ENCODE assay signal across 8 cellular contexts in the genomic region with DNA sequence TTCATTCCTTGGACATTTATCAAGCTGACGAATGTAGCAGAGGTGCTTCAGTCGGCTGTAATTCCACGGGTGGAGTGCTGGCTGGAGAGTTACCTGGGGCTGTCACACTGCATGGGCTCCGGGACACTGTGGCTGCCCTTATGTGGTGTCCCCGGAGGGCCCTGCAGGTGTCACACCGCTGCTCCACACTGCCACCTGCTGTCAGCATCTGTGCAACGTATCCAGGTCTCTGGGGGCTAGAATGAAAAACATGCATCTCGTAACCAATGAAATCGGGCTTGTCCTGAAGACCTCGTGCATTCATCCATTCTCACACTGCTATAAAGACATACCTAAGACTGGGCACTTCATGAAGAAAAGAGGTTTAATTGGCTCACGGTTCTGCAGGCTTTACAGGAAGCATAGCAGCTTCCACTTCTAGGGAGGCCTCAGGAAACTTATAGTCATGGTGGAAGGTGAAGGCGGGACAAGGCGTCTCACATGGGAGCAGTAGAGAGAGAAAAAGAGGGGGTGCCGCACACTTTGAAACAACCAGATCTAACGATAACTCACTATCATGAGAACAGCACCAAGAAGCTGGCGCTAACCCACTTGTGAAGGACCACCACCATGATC. TPM values are rescaled to one million over a fixed set of nuclear protein-coding genes. Genes with fewer than 3 reads are reported as not detected.
DNase-seq lines count a peak whose midpoint lies in the region; ATAC-seq and TF ChIP-seq lines count a peak whose summit lies in the region.

No MANE protein-coding gene starts in this region.

- peak; percentile 97 for ATAC-seq in DND-41 (ENCODE audit: insufficient read depth, low read depth)
- ATAC-seq in gastrocnemius medialis = no peak
- ATAC-seq in HG03520 (IDR thresholded peaks at IDR 0.05; ENCODE audit: unreplicated experiment) = no peak
- no peak for ATAC-seq in GM21367 (IDR thresholded peaks at IDR 0.05; ENCODE audit: unreplicated experiment)

- peaks cover 3% of the 10 kb centered on the region for H3K27me3 Mint-ChIP-seq in IgD-negative memory B cell
- H3K27me3 Mint-ChIP-seq in activated naive CD8-positive, alpha-beta T cell treated with anti-CD3 and anti-CD28 coated beads for 36 hours = no peaks in the 10 kb centered on the region

- H3K4me3 ChIP-seq in DND-41 (ENCODE audit: low read depth in 1 of 2, low read length in 2 of 2) = no peak overlapping the region
- H3K4me3 ChIP-seq in SU-DHL-6 (ENCODE audit: insufficient read depth, low read length, poor library complexity, severe bottlenecking) = no peak overlapping the region
- no peak overlapping the region for H3K4me3 ChIP-seq in right atrium auricular region
- H3K4me3 ChIP-seq in gastrocnemius medialis = no peak overlapping the region

- H3K4me1 Mint-ChIP-seq in IgD-negative memory B cell = peaks cover 4 to 18% (median 9%) of the 10 kb centered on the region in 3 donors
- H3K4me1 Mint-ChIP-seq in activated naive CD8-positive, alpha-beta T cell treated with anti-CD3 and anti-CD28 coated beads for 36 hours = peaks cover 19% of the 10 kb centered on the region

- H3K4me3 Mint-ChIP-seq in IgD-negative memory B cell = peak overlapping the region in 2 of 4 donors; percentile 4 to 51
- no peak overlapping the region for H3K4me3 Mint-ChIP-seq in activated naive CD8-positive, alpha-beta T cell treated with anti-CD3 and anti-CD28 coated beads for 36 hours

- H3K36me3 Mint-ChIP-seq in IgD-negative memory B cell = no peaks in the 10 kb centered on the region
- H3K36me3 Mint-ChIP-seq in activated naive CD8-positive, alpha-beta T cell treated with anti-CD3 and anti-CD28 coated beads for 36 hours = no peaks in the 10 kb centered on the region

- no peaks in the 10 kb centered on the region for H3K27me3 ChIP-seq in DND-41 (ENCODE audit: insufficient read depth, low read length, poor library complexity)
- no peaks in the 10 kb centered on the region for H3K27me3 ChIP-seq in SU-DHL-6 (ENCODE audit: low read length)
- no peaks in the 10 kb centered on the region for H3K27me3 ChIP-seq in right atrium auricular region
- peaks cover 7 to 23% (median 13%) of the 10 kb centered on the region in 3 donors for H3K27me3 ChIP-seq in gastrocnemius medialis

- H3K9ac ChIP-seq in DND-41 (ENCODE audit: low read depth, low read length) = no peak overlapping the region
- H3K9ac ChIP-seq in SU-DHL-6 (ENCODE audit: low read length) = no peak overlapping the region

- no peak overlapping the region for H3K4me2 ChIP-seq in DND-41 (ENCODE audit: insufficient read depth, low read length)
- no peak overlapping the region for H3K4me2 ChIP-seq in SU-DHL-6 (ENCODE audit: low read depth, low read length, poor library complexity, severe bottlenecking)

- H3K9me2 ChIP-seq in SU-DHL-6 (replicated peaks; ENCODE audit: insufficient read depth, low read length) = no peaks in the 10 kb centered on the region

- H3F3A ChIP-seq in SU-DHL-6 (ENCODE audit: insufficient read depth) = no peaks in the 10 kb centered on the region

- intact Hi-C loops in gastrocnemius medialis (cut with DNase I; ENCODE audit: low total_unique reads) = loop anchor here (1.0 kb wide), 1 partner anchor 42 kb away; no protein-coding TSS in a partner anchor

- H4K20me1 ChIP-seq in DND-41 (ENCODE audit: insufficient read depth, low read length) (no peaks in the 10 kb centered on the region), SU-DHL-6 (ENCODE audit: low read depth, low read length) (no peaks in the 10 kb centered on the region)

- H3K9me3 ChIP-seq in DND-41 (ENCODE audit: insufficient read depth, low read length, severe bottlenecking) = no peaks in the 10 kb centered on the region
- H3K9me3 ChIP-seq in SU-DHL-6 (ENCODE audit: insufficient read depth, low read length) = no peaks in the 10 kb centered on the region
- H3K9me3 ChIP-seq in right atrium auricular region = no peaks in the 10 kb centered on the region
- no peaks in the 10 kb centered on the region for H3K9me3 ChIP-seq in gastrocnemius medialis

- peak; percentile 83 for DNase-seq in DND-41
- peak; percentile 79 for DNase-seq in activated naive CD8-positive, alpha-beta T cell treated with anti-CD3 and anti-CD28 coated beads for 36 hours
- DNase-seq in right atrium auricular region (ENCODE audit: low spot score) = no peak
- DNase-seq in gastrocnemius medialis = peak; percentile 15 to 20

- no peaks in the 10 kb centered on the region for H3K36me3 ChIP-seq in DND-41 (ENCODE audit: insufficient read depth, low read length)
- no peaks in the 10 kb centered on the region for H3K36me3 ChIP-seq in SU-DHL-6 (ENCODE audit: low read length)
- H3K36me3 ChIP-seq in right atrium auricular region = no peaks in the 10 kb centered on the region
- H3K36me3 ChIP-seq in gastrocnemius medialis = no peaks in the 10 kb centered on the region

- H2AFZ ChIP-seq in DND-41 (ENCODE audit: low read depth, low read length) = no peak overlapping the region
- no peak overlapping the region for H2AFZ ChIP-seq in SU-DHL-6 (ENCODE audit: low read depth, low read length, severe bottlenecking)

- H3K27ac ChIP-seq in DND-41 (ENCODE audit: low read length) = no peak overlapping the region
- no peak overlapping the region for H3K27ac ChIP-seq in SU-DHL-6 (ENCODE audit: low read depth, low read length)
- H3K27ac ChIP-seq in right atrium auricular region = no peak overlapping the region
- no peak overlapping the region for H3K27ac ChIP-seq in gastrocnemius medialis

- TF ChIP-seq POLR2A in gastrocnemius medialis (IDR thresholded peaks at IDR 0.05) = no peak

- H3K79me2 ChIP-seq in DND-41 (ENCODE audit: insufficient read depth, low read length) = no peaks in the 10 kb centered on the region
- no peaks in the 10 kb centered on the region for H3K79me2 ChIP-seq in SU-DHL-6 (ENCODE audit: insufficient read depth, low read length)

- in situ Hi-C loops in gastrocnemius medialis (cut with MboI; ENCODE audit: low sequenced_read_pairs in 4 of 4) = loop anchor here in 1 of 4 donors (25.0 kb wide), 1 partner anchor 90 kb away; no protein-coding TSS in a partner anchor

- peak overlapping the region; percentile 2 to 71 (median 54) for H3K27ac Mint-ChIP-seq in IgD-negative memory B cell
- peak overlapping the region; percentile 46 for H3K27ac Mint-ChIP-seq in activated naive CD8-positive, alpha-beta T cell treated with anti-CD3 and anti-CD28 coated beads for 36 hours

- peaks cover 2 to 4% (median 3%) of the 10 kb centered on the region in 3 donors for H3K9me3 Mint-ChIP-seq in IgD-negative memory B cell
- H3K9me3 Mint-ChIP-seq in activated naive CD8-positive, alpha-beta T cell treated with anti-CD3 and anti-CD28 coated beads for 36 hours = no peaks in the 10 kb centered on the region

- peak; percentile 92 for TF ChIP-seq CTCF in DND-41 (IDR thresholded peaks at IDR 0.05; ENCODE audit: borderline replicate concordance, extremely low read depth, low read length, poor library complexity, severe bottlenecking)
- TF ChIP-seq CTCF in SU-DHL-6 (IDR thresholded peaks at IDR 0.05; ENCODE audit: insufficient read depth, low read length, poor library complexity, severe bottlenecking) = peak; percentile 72
- peak; percentile 58 to 87 for TF ChIP-seq CTCF in right atrium auricular region (IDR thresholded peaks at IDR 0.05)
- peak; percentile 37 to 68 (median 52) for TF ChIP-seq CTCF in gastrocnemius medialis (IDR thresholded peaks at IDR 0.05 in 4 of 5, conservative IDR thresholded peaks at IDR 0.05 in 1 of 5)

- peaks cover 10% of the 10 kb centered on the region for H3K4me1 ChIP-seq in DND-41 (ENCODE audit: insufficient read depth, low read length)
- peaks cover 0 to 6% of the 10 kb centered on the region in 2 donors for H3K4me1 ChIP-seq in right atrium auricular region
- H3K4me1 ChIP-seq in gastrocnemius medialis = no peaks in the 10 kb centered on the region

RNA-seq across cellular contexts. Expression of gene PCBP3, which starts 46.7 kb away (rescaled TPM):
- polyA plus RNA-seq in IgD-negative memory B cell = 1.4 TPM
- total RNA-seq in activated naive CD8-positive, alpha-beta T cell treated with anti-CD3 and anti-CD28 coated beads for 36 hours = 1 to 10 TPM in 1 of 2 experiments, under 1 TPM in 1; 0.66 to 1.3 TPM
- total RNA-seq in right atrium auricular region (1 to 10 TPM; 2.3 to 5.2 TPM), gastrocnemius medialis (under 1 TPM in 2 of 4 donors, not detected in 2; 0.13 to 0.26 TPM)

RNA-seq across cellular contexts. Expression of gene SLC19A1, which starts 54.6 kb away (rescaled TPM):
- 15.2 TPM for polyA plus RNA-seq in IgD-negative memory B cell
- total RNA-seq in activated naive CD8-positive, alpha-beta T cell treated with anti-CD3 and anti-CD28 coated beads for 36 hours = 10 to 100 TPM; 63.2 to 64.0 TPM
- total RNA-seq in right atrium auricular region (1 to 10 TPM; 2.2 to 5.3 TPM), gastrocnemius medialis (1 to 10 TPM; 1.8 to 9.6 (median 2.1) TPM)

Comparison
In these comparisons a context has a peak if more than half of its experiments do, and no peak if none do; other contexts are left out.
1. RNA of gene SLC19A1, which starts 54.6 kb away (total RNA-seq): 63.2 to 64.0 TPM in activated naive CD8-positive, alpha-beta T cell treated with anti-CD3 and anti-CD28 coated beads for 36 hours; 2.2 to 5.3 TPM in right atrium auricular region and 1.8 to 9.6 TPM in gastrocnemius medialis; every median in the first group is over 4 times any median in the second.
2. Peak in every context shown above with its lines, with median percentiles within 50 percentile points of each other: CTCF ChIP-seq.